In the genomic region with DNA sequence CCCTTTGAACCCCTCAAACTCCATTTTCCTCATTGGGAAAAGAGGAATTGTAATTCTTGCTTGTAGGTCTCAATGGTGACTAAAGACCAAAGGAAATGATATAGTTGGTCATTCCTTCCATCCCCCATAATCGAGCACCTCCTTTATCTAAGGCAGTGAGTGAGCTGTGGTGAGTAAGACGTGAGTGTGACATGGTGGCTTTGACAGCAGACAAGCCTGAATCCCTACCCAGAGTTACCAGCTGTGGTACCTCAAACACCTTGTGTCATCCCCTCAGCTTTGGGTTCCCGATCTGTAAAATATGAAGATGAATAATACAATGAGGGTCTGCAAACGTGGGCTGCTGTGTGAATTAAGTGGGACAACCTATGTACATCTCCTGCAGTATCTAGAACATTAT, we compare ENCODE assay signal across 1 cellular context.
TF ChIP-seq lines count a peak whose summit lies in the region.

No MANE protein-coding gene starts in this region.

TF ChIP-seq in IMR-90, 13 proteins besides CTCF, POLR2A, EP300 and RAD21:
- TF ChIP-seq FOS (IDR thresholded peaks at IDR 0.05; ENCODE audit: low read depth, low read length) (no peak; the same call in 1 of the 2 replicates), RFX5 (IDR thresholded peaks at IDR 0.05; ENCODE audit: low read depth, low read length) (no peak), RCOR1 (IDR thresholded peaks at IDR 0.05; ENCODE audit: insufficient replicate concordance, low read length) (no peak), MAFK (IDR thresholded peaks at IDR 0.05; ENCODE audit: low read depth, low read length) (no peak), ELK1 (IDR thresholded peaks at IDR 0.05; ENCODE audit: borderline replicate concordance, low read depth, low read length) (no peak)
